Comparison of ENCODE assay signal across 15 cellular contexts in the genomic region with DNA sequence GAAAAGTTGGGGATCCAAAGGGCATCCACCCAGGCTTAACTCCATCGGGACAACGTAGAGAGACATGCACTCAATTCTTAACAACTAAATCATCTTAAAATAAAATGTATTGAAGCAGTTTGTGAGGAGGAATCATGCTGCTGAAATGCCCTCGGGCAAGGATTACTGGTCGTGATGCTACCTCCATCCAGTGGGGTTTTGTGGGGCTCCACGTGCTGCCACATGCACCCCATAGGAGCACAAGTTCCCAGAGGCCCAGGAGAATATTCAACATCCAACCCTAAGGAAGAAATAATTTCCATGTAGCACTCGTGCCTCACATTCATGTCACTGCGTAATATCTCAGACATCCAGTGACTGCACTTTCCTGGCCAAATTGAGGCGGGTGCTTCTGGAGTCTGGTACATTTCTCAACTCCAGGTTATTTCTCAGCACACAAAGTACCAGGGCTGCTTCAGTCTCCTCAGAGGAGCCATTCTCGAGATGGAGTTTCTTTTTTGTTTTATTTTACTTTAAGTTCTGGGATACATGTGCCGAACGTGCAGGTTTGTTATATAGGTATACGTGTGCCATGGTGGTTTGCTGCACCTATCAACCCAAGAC.
DNase-seq lines count a peak whose midpoint lies in the region; ATAC-seq and TF ChIP-seq lines count a peak whose summit lies in the region.
"Had no signal": no experiment of that assay in that cellular context is flagged by ENCODE, and none has a peak within 500 bp of the region (broad histone marks: within the 10 kb centered on the region; RNA-seq: fewer than 3 reads in every experiment).

No MANE protein-coding gene starts in this region.

- no peaks in the 10 kb centered on the region for H3K4me1 ChIP-seq in body of pancreas
- peaks cover 0 to 22% (median 0%) of the 10 kb centered on the region in 3 donors for H3K4me1 ChIP-seq in gastroesophageal sphincter
- peaks cover 8% of the 10 kb centered on the region for H3K4me1 ChIP-seq in upper lobe of right lung

- TF ChIP-seq CTCF in body of pancreas (IDR thresholded peaks at IDR 0.05) (no peak), gastroesophageal sphincter (IDR thresholded peaks at IDR 0.05) (no peak), omental fat pad (IDR thresholded peaks at IDR 0.05) (no peak), upper lobe of right lung (IDR thresholded peaks at IDR 0.05) (no peak)

- H3K27me3 ChIP-seq in body of pancreas (no peaks in the 10 kb centered on the region), gastroesophageal sphincter (no peaks in the 10 kb centered on the region), upper lobe of right lung (no peaks in the 10 kb centered on the region)

- 76 to 78% methylated on average over 11 to 12 of the region's 12 CpGs for WGBS in body of pancreas, 2 donors
- 68 to 81% methylated on average over 9 to 11 of the region's 12 CpGs for WGBS in gastroesophageal sphincter (ENCODE audit: low coverage in 1 of 2), 2 donors

- no peaks in the 10 kb centered on the region for H3K36me3 ChIP-seq in body of pancreas (replicated peaks in 1 of 2; ENCODE audit: insufficient read depth in 1 of 2, low read depth in 2 of 2)
- no peaks in the 10 kb centered on the region for H3K36me3 ChIP-seq in gastroesophageal sphincter
- H3K36me3 ChIP-seq in upper lobe of right lung, result no peaks in the 10 kb centered on the region

- intact Hi-C loops in body of pancreas (cut with DNase I) (no loop called here), upper lobe of right lung (cut with DNase I) (no loop called here)

- DNase-seq in body of pancreas (peak in 3 of 4 donors; percentile 19 to 44 (median 28)), omental fat pad (ENCODE audit: low spot score) (no peak), upper lobe of right lung (no peak), kidney tubule cell (ENCODE audit: low spot score) (no peak), middle frontal gyrus (ENCODE audit: extremely low spot score, low spot score) (no peak), NCI-H524 treated with DMSO at 0.1 percent for 48 hours (lab: John Stamatoyannopoulos, UW) (no peak)
- DNase-seq: activated naive CD8-positive, alpha-beta T cell treated with anti-CD3 and anti-CD28 coated beads for 36 hours; CD4-positive, alpha-beta memory T cell; dermis blood vessel endothelial cell; GDM1; MM.1S; NCI-H2171; SK-N-SH had no signal

- H3K27ac ChIP-seq in body of pancreas (peak overlapping the region in 1 of 4 donors; percentile 22), gastroesophageal sphincter (peak overlapping the region; percentile 77 to 88 (median 82)), upper lobe of right lung (peak overlapping the region; percentile 78)
- H3K27ac ChIP-seq: VCaP had no signal

- TF ChIP-seq EP300 in gastroesophageal sphincter (IDR thresholded peaks at IDR 0.05), result no peak

- no peak for TF ChIP-seq POLR2A in body of pancreas (IDR thresholded peaks at IDR 0.05)
- TF ChIP-seq POLR2A in gastroesophageal sphincter (IDR thresholded peaks at IDR 0.05), result no peak

- no peak overlapping the region for H3K4me3 ChIP-seq in body of pancreas
- H3K4me3 ChIP-seq in gastroesophageal sphincter, result no peak overlapping the region
- no peak overlapping the region for H3K4me3 ChIP-seq in upper lobe of right lung

- ATAC-seq in body of pancreas, result peak; percentile 39
- ATAC-seq in gastroesophageal sphincter, result peak; percentile 78
- peak; percentile 27 for ATAC-seq in omental fat pad (ENCODE audit: low FRiP score)
- peak; percentile 45 for ATAC-seq in upper lobe of right lung

- H3K9me3 ChIP-seq in body of pancreas, result no peaks in the 10 kb centered on the region
- no peaks in the 10 kb centered on the region for H3K9me3 ChIP-seq in gastroesophageal sphincter
- no peaks in the 10 kb centered on the region for H3K9me3 ChIP-seq in upper lobe of right lung
- H3K9me3 ChIP-seq: SK-N-SH had no signal

Comparison
In these comparisons a context has a peak if more than half of its experiments do, and no peak if none do; other contexts are left out.
1. ATAC-seq: peak in every context shown above with its lines; median percentile 78 in gastroesophageal sphincter; 45 in upper lobe of right lung; 39 in body of pancreas; 27 in omental fat pad.
2. DNase-seq: peak in body of pancreas (3 of 4); none in omental fat pad (single experiment), upper lobe of right lung (single experiment), kidney tubule cell (single experiment), middle frontal gyrus (single experiment) and NCI-H524 treated with DMSO at 0.1 percent for 48 hours (single experiment).